In the genomic region with DNA sequence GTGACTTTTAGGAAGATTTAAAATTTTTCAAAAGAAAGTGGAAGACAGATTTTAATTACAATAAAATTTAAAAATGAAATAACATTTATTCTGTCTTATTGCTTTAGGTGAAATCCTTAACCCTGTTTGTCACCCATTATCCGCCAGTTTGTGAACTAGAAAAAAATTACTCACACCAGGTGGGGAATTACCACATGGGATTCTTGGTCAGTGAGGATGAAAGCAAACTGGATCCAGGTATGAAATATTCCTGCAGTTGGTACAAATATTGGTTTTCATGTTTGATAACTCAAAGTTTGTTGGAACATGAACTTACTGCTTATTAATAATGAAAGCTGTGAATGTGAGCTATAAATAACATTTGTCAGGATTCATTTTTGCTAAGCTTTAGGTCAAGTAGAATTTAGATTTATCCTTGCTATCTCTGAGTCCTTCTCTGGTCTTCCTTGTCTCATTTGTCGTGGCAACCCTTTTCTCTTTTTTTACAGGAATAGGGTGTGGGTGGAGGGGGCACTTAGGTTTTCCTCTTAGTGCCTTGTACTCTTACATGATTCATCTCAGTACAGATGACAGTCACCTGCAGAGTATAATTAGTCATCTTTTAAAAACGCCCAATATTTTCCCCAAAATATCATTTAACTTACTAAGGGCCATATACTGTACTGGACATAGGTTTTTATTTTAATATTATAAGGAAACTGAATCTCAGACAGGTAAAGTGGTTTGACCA, we compare ENCODE assay signal across 16 cellular contexts.
DNase-seq lines count a peak whose midpoint lies in the region; ATAC-seq, FAIRE-seq and TF ChIP-seq lines count a peak whose summit lies in the region.
"Had no signal": no experiment of that assay in that cellular context is flagged by ENCODE, and none has a peak within 500 bp of the region (broad histone marks: within the 10 kb centered on the region; RNA-seq: fewer than 3 reads in every experiment).

No MANE protein-coding gene starts in this region.

- H3K27me3 ChIP-seq in K562 (ENCODE audit: control insufficient read depth in 2 of 2, insufficient read depth in 2 of 2, low read length in 2 of 2), result no peaks in the 10 kb centered on the region
- H3K27me3 ChIP-seq: tibial nerve had no signal

- peaks cover 53% of the 10 kb centered on the region for H3K36me3 Mint-ChIP-seq in activated CD4-positive, alpha-beta T cell treated with anti-CD3 and anti-CD28 coated beads, Interleukin-2, amount 10 ng/mL, durations not matched to agents 24 days and 14 days (ENCODE audit: low read depth)
- H3K36me3 Mint-ChIP-seq in activated CD4-positive, alpha-beta T cell treated with anti-CD3 and anti-CD28 coated beads, Interleukin-2, amount 10 ng/mL, durations not matched to agents 7 days and 5 days (ENCODE audit: low read depth), result peaks cover 53% of the 10 kb centered on the region

- in situ Hi-C loops in K562 (cut with MboI), result no loop called here

- H3K27ac ChIP-seq in K562 (ENCODE audit: extremely low read depth, low read depth, low read length), result no peak overlapping the region
- H3K27ac ChIP-seq: A549, tibial nerve, WERI-Rb-1 had no signal

- no peak overlapping the region for H3K9ac ChIP-seq in K562 (ENCODE audit: insufficient read depth in 1 of 2, low read depth in 2 of 2, low read length in 2 of 2)

- H3K36me3 ChIP-seq in K562 (ENCODE audit: control insufficient read depth, insufficient read depth, low read length) (peaks cover 2% of the 10 kb centered on the region; the same call in 1 of the 3 replicates), mucosa of descending colon (ENCODE audit: low read depth) (no peaks in the 10 kb centered on the region)

- H3K4me2 ChIP-seq in K562 (ENCODE audit: insufficient read depth, low read length), result no peak overlapping the region
- H3K4me2 ChIP-seq: A549 had no signal

- H3K9me3 Mint-ChIP-seq in activated CD4-positive, alpha-beta T cell treated with anti-CD3 and anti-CD28 coated beads, Interleukin-2, amount 10 ng/mL, durations not matched to agents 24 days and 14 days, result peaks cover 12% of the 10 kb centered on the region
- H3K9me3 Mint-ChIP-seq in activated CD4-positive, alpha-beta T cell treated with anti-CD3 and anti-CD28 coated beads, Interleukin-2, amount 10 ng/mL, durations not matched to agents 7 days and 5 days, result peaks cover 8% of the 10 kb centered on the region

- TF ChIP-seq CTCF in K562 (IDR thresholded peaks at IDR 0.05 in 2 of 3, conservative IDR thresholded peaks at IDR 0.05 in 1 of 3; ENCODE audit: insufficient read depth in 2 of 3, low read depth in 1 of 3, low read length in 3 of 3) (no peak), mucosa of descending colon (IDR thresholded peaks at IDR 0.05) (no peak)

- H3K4me3 ChIP-seq in K562 (no peak overlapping the region), mucosa of descending colon (no peak overlapping the region)
- H3K4me3 ChIP-seq: A549, tibial nerve had no signal

- peak overlapping the region; percentile 74 for H3K27ac Mint-ChIP-seq in activated CD4-positive, alpha-beta T cell treated with anti-CD3 and anti-CD28 coated beads, Interleukin-2, amount 10 ng/mL, durations not matched to agents 24 days and 14 days
- no peak overlapping the region for H3K27ac Mint-ChIP-seq in activated CD4-positive, alpha-beta T cell treated with anti-CD3 and anti-CD28 coated beads, Interleukin-2, amount 10 ng/mL, durations not matched to agents 7 days and 5 days

- DNase-seq in activated CD4-positive, alpha-beta T cell treated with anti-CD3 and anti-CD28 coated beads, Interleukin-2, amount 10 ng/mL, durations not matched to agents 24 days and 14 days, result no peak
- DNase-seq in activated CD4-positive, alpha-beta T cell treated with anti-CD3 and anti-CD28 coated beads, Interleukin-2, amount 10 ng/mL, durations not matched to agents 7 days and 5 days, result no peak
- DNase-seq in K562 (ENCODE audit: extremely low read depth in 1 of 4, low spot score in 3 of 4) (no peak), mucosa of descending colon (no peak), RPMI8226 (no peak)
- DNase-seq: DMS153, GOT3, NCI-H526 treated with DMSO at 0.1 percent for 48 hours, WERI-Rb-1 had no signal

- H4K20me1 ChIP-seq in K562 (replicated peaks; ENCODE audit: control insufficient read depth, insufficient read depth, low read length), result no peaks in the 10 kb centered on the region

- FAIRE-seq in K562 (lab: Jason Lieb, UNC), result no peak
- FAIRE-seq: A549, colon, GM12891 had no signal

- no peak for TF ChIP-seq RAD21 in K562 (CRISPR knock-in tag; conservative IDR thresholded peaks at IDR 0.05 in 1 of 2, IDR thresholded peaks at IDR 0.05 in 1 of 2)

- POLR2A ChIA-PET in activated CD4-positive, alpha-beta T cell treated with anti-CD3 and anti-CD28 coated beads, Interleukin-2, amount 10 ng/mL, durations not matched to agents 7 days and 5 days (lab: Charles Lee), result no interaction called here
- POLR2A ChIA-PET in K562 (lab: Yijun Ruan, JAX), result interaction anchor here (0.7 kb wide), 1 partner anchor 9 kb away, joined by 4 read pairs; no protein-coding TSS in a partner anchor

- H3K4me1 ChIP-seq in K562 (replicated peaks in 1 of 2; ENCODE audit: control insufficient read depth in 2 of 2, insufficient read depth in 2 of 2, low read length in 2 of 2) (no peaks in the 10 kb centered on the region; a peak in 1 of 5 replicates), mucosa of descending colon (ENCODE audit: low read depth) (no peaks in the 10 kb centered on the region)
- H3K4me1 ChIP-seq: tibial nerve had no signal

- WGBS in K562 (ENCODE audit: insufficient coverage, low coverage, missing lambda C conversion rate), result 58% methylated on average over 3 of the region's 3 CpGs

- ATAC-seq in GM19463 (IDR thresholded peaks at IDR 0.05; ENCODE audit: unreplicated experiment) (peak; percentile 79), HG03095 (IDR thresholded peaks at IDR 0.05; ENCODE audit: unreplicated experiment) (peak; percentile 65), K562 (no peak), mucosa of descending colon (no peak), SK-N-SH treated with all-trans-retinoic acid at 6 μM for 48 hours (no peak)
- ATAC-seq: A549 had no signal

- no peak for TF ChIP-seq EP300 in K562 (IDR thresholded peaks at IDR 0.05; ENCODE audit: low read length)

- no peaks in the 10 kb centered on the region for H3K9me1 ChIP-seq in K562 (ENCODE audit: control insufficient read depth, insufficient read depth, low read length)

- H2AFZ ChIP-seq in K562 (ENCODE audit: low read depth, low read length), result no peak overlapping the region

- no TSS peak for BruUV-seq in K562 (replicated peaks; lab: Mats Ljungman, UMichigan)

- intact Hi-C loops in activated CD4-positive, alpha-beta T cell treated with anti-CD3 and anti-CD28 coated beads, Interleukin-2, amount 10 ng/mL, durations not matched to agents 24 days and 14 days (cut with micrococcal nuclease), result loop anchor here (1.0 to 2.0 kb wide), 5 partner anchors 14 to 142 kb away; partner anchors contain the start of gene RASGRF2
- intact Hi-C loops in K562 (cut with micrococcal nuclease) (no loop called here), mucosa of descending colon (cut with DNase I, micrococcal nuclease) (no loop called here)

- CTCF ChIA-PET in activated CD4-positive, alpha-beta T cell treated with anti-CD3 and anti-CD28 coated beads, Interleukin-2, amount 10 ng/mL, durations not matched to agents 7 days and 5 days (lab: Charles Lee), result interaction anchor here (1.3 kb wide), 1 partner anchor 19 kb away, joined by 3 read pairs; no protein-coding TSS in a partner anchor
- CTCF ChIA-PET in K562 (lab: Yijun Ruan, JAX; ENCODE audit: low intra/inter-chr PET ratio), result no interaction called here

- no peaks in the 10 kb centered on the region for H3K79me2 ChIP-seq in K562 (ENCODE audit: control insufficient read depth, insufficient read depth, low read length)

- H3K9me3 ChIP-seq in K562 (replicated peaks; ENCODE audit: control insufficient read depth, insufficient read depth, low read depth, low read length) (no peaks in the 10 kb centered on the region), mucosa of descending colon (no peaks in the 10 kb centered on the region)
- H3K9me3 ChIP-seq: A549, tibial nerve had no signal

- H3K27me3 Mint-ChIP-seq in activated CD4-positive, alpha-beta T cell treated with anti-CD3 and anti-CD28 coated beads, Interleukin-2, amount 10 ng/mL, durations not matched to agents 24 days and 14 days, result no peaks in the 10 kb centered on the region
- no peaks in the 10 kb centered on the region for H3K27me3 Mint-ChIP-seq in activated CD4-positive, alpha-beta T cell treated with anti-CD3 and anti-CD28 coated beads, Interleukin-2, amount 10 ng/mL, durations not matched to agents 7 days and 5 days

- peak overlapping the region; percentile 26 for H3K4me3 Mint-ChIP-seq in activated CD4-positive, alpha-beta T cell treated with anti-CD3 and anti-CD28 coated beads, Interleukin-2, amount 10 ng/mL, durations not matched to agents 24 days and 14 days
- H3K4me3 Mint-ChIP-seq in activated CD4-positive, alpha-beta T cell treated with anti-CD3 and anti-CD28 coated beads, Interleukin-2, amount 10 ng/mL, durations not matched to agents 7 days and 5 days, result no peak overlapping the region

- TF ChIP-seq POLR2A in K562 (conservative IDR thresholded peaks at IDR 0.05), result no peak

- peaks cover 53% of the 10 kb centered on the region for H3K4me1 Mint-ChIP-seq in activated CD4-positive, alpha-beta T cell treated with anti-CD3 and anti-CD28 coated beads, Interleukin-2, amount 10 ng/mL, durations not matched to agents 24 days and 14 days
- H3K4me1 Mint-ChIP-seq in activated CD4-positive, alpha-beta T cell treated with anti-CD3 and anti-CD28 coated beads, Interleukin-2, amount 10 ng/mL, durations not matched to agents 7 days and 5 days, result peaks cover 31% of the 10 kb centered on the region

TF ChIP-seq in K562, 482 proteins besides CTCF, POLR2A, EP300 and RAD21:
- no peak for TF ChIP-seq ATF1 (CRISPR knock-in tag; IDR thresholded peaks at IDR 0.05)
- no peak for TF ChIP-seq ATF1 (tag; IDR thresholded peaks at IDR 0.05)
- TF ChIP-seq EGR1 (conservative IDR thresholded peaks at IDR 0.05), result peak; percentile 34
- TF ChIP-seq RBM22 (IDR thresholded peaks at IDR 0.05; ENCODE audit: low read depth, low read length, poor library complexity, severe bottlenecking), result no peak
- no peak for TF ChIP-seq E2F3 (CRISPR knock-in tag; IDR thresholded peaks at IDR 0.05)

TF ChIP-seq in SK-N-SH treated with all-trans-retinoic acid at 6 μM for 48 hours, 23 proteins besides CTCF, POLR2A, EP300 and RAD21 (continues in another document):
- TF ChIP-seq CSRNP3 (CRISPR knock-in tag; IDR thresholded peaks at IDR 0.05), result no peak
- no peak for TF ChIP-seq BACH2 (CRISPR knock-in tag; IDR thresholded peaks at IDR 0.05; ENCODE audit: borderline replicate concordance)

Comparison
In these comparisons a context has a peak if more than half of its experiments do, and no peak if none do; other contexts are left out.
1. ATAC-seq: peak in GM19463 (single experiment) and HG03095 (single experiment); none in K562 (single experiment), mucosa of descending colon (single experiment) and SK-N-SH treated with all-trans-retinoic acid at 6 μM for 48 hours (single experiment).